8 cellular contexts compared by ENCODE assay signal in genomic region chr5:112417931-112418358, GRCh38. TPM values are rescaled to one million over a fixed set of nuclear protein-coding genes. Genes with fewer than 3 reads are reported as not detected.
DNase-seq lines count a peak whose midpoint lies in the region; ATAC-seq, FAIRE-seq and TF ChIP-seq lines count a peak whose summit lies in the region.

No MANE protein-coding gene starts in this region.

- H3K79me2 ChIP-seq in OCI-LY1 (ENCODE audit: insufficient read depth, low read length) (no peaks in the 10 kb centered on the region), GM12878 (ENCODE audit: control insufficient read depth, insufficient read depth, low read length) (no peaks in the 10 kb centered on the region)

- BruUV-seq in GM12878 (replicated peaks; lab: Mats Ljungman, UMichigan), result no TSS peak

- FAIRE-seq in GM12878 (lab: Jason Lieb, UNC), result peak; percentile 84

- 5% methylated on average over 14 of the region's 14 CpGs for WGBS in GM12878 (ENCODE audit: insufficient coverage, insufficient replicate concordance, low lambda C conversion rate, missing lambda C conversion rate)

- no peak for TF ChIP-seq POLR2A in GM12878 (IDR thresholded peaks at IDR 0.05; ENCODE audit: low read depth, low read length)

- POLR2A ChIA-PET in HEK293 (lab: Yijun Ruan, JAX) (interaction anchor here (3.5 kb wide), 1 partner anchor 257 kb away, joined by 23 read pairs; no protein-coding TSS in a partner anchor), GM12878 (lab: Charles Lee) (no interaction called here)

- RAD21 ChIA-PET in GM12878 (lab: Charles Lee; ENCODE audit: unreplicated experiment), result no interaction called here

- H3K36me3 ChIP-seq in HEK293 (ENCODE audit: control insufficient read depth in 2 of 2, insufficient read depth in 1 of 2, low read length in 2 of 2) (no peaks in the 10 kb centered on the region), OCI-LY1 (ENCODE audit: insufficient read depth, low read length) (no peaks in the 10 kb centered on the region), GM12878 (ENCODE audit: control insufficient read depth in 2 of 2, insufficient read depth in 2 of 2, low read length in 1 of 2) (no peaks in the 10 kb centered on the region), iPS-20b (ENCODE audit: insufficient read depth, low read depth, low read length) (no peaks in the 10 kb centered on the region)

- SMC1A ChIA-PET in GM12878 (lab: Charles Lee; ENCODE audit: uncharacterized antibody, unreplicated experiment), result interaction anchor here (0.6 kb wide), 1 partner anchor 55 kb away, joined by 3 read pairs; no protein-coding TSS in a partner anchor

- H4K20me1 ChIP-seq in OCI-LY1 (ENCODE audit: insufficient read depth, low read length), result no peaks in the 10 kb centered on the region
- H4K20me1 ChIP-seq in GM12878 (ENCODE audit: control insufficient read depth, insufficient read depth), result no peaks in the 10 kb centered on the region

- TF ChIP-seq RAD21 in GM12878 (IDR thresholded peaks at IDR 0.05; ENCODE audit: insufficient read depth, low read depth, low read length), result no peak

- H3K4me1 ChIP-seq in HEK293 (ENCODE audit: control insufficient read depth, insufficient read depth, low read length) (no peaks in the 10 kb centered on the region), OCI-LY1 (ENCODE audit: insufficient read depth, low read length, severe bottlenecking) (peaks cover 4% of the 10 kb centered on the region), GM12878 (ENCODE audit: control insufficient read depth, insufficient read depth, low read length) (no peaks in the 10 kb centered on the region), iPS-20b (ENCODE audit: insufficient read depth, low read length) (0 out of 2 replicates have a peak, but pooled peaks cover 4% of the 10 kb centered on the region)

- peak overlapping the region; percentile 66 for H3K4me3 ChIP-seq in HEK293 (ENCODE audit: low read depth, low read length)
- peak overlapping the region; percentile 35 for H3K4me3 ChIP-seq in OCI-LY1 (ENCODE audit: low read depth, low read length, poor library complexity, severe bottlenecking)
- H3K4me3 ChIP-seq in GM12878, result peak overlapping the region; percentile 62
- H3K4me3 ChIP-seq in iPS-20b (ENCODE audit: low read length), result peak overlapping the region; percentile 80
- H3K4me3 ChIP-seq in skin epidermis, result peak overlapping the region; percentile 49 to 73 (median 67)

- H3K27me3 ChIP-seq in OCI-LY1 (ENCODE audit: insufficient read depth, low read length), result no peaks in the 10 kb centered on the region; the same call in 1 of the 2 replicates
- peaks cover 0 to 10% of the 10 kb centered on the region in 2 experiments for H3K27me3 ChIP-seq in GM12878 (replicated peaks in 1 of 2; ENCODE audit: control insufficient read depth in 2 of 2, insufficient read depth in 2 of 2, low read length in 1 of 2)
- peaks cover 58% of the 10 kb centered on the region for H3K27me3 ChIP-seq in iPS-20b (ENCODE audit: insufficient read depth, low read length)

- no peak overlapping the region for H3K27ac ChIP-seq in HEK293 (ENCODE audit: extremely low read depth, low read depth, low read length)
- no peak overlapping the region for H3K27ac ChIP-seq in OCI-LY1 (ENCODE audit: low read depth, low read length, poor library complexity, severe bottlenecking)
- H3K27ac ChIP-seq in GM12878 (ENCODE audit: control insufficient read depth, insufficient read depth), result no peak overlapping the region
- no peak overlapping the region for H3K27ac ChIP-seq in iPS-20b (ENCODE audit: low read length)
- peak overlapping the region in 18 of 21 experiments; percentile 18 to 85 (median 70) for H3K27ac ChIP-seq in skin epidermis

- DNase-seq in GM13976 (ENCODE audit: low spot score) (peak; percentile 34), GM12878 (ENCODE audit: low read depth, low spot score) (peak; percentile 11), Kasumi-1 (lab: John Stamatoyannopoulos, UW) (no peak), amniotic stem cell (lab: John Stamatoyannopoulos, UW) (no peak)

- no peaks in the 10 kb centered on the region for H3K9me2 ChIP-seq in OCI-LY1 (ENCODE audit: low read depth, low read length)

- no peak for TF ChIP-seq EP300 in GM12878 (IDR thresholded peaks at IDR 0.05; ENCODE audit: borderline replicate concordance in 1 of 2, control insufficient read depth in 1 of 2, low read depth in 2 of 2, low read length in 2 of 2)

- peak; percentile 38 for ATAC-seq in GM12878

- no peaks in the 10 kb centered on the region for H3F3A ChIP-seq in OCI-LY1 (ENCODE audit: insufficient read depth, low read length)

- H3K4me2 ChIP-seq in OCI-LY1 (ENCODE audit: low read length), result peak overlapping the region; percentile 62
- peak overlapping the region; percentile 60 for H3K4me2 ChIP-seq in GM12878 (ENCODE audit: control insufficient read depth, insufficient read depth)

- CTCF ChIA-PET in HEK293 (lab: Yijun Ruan, JAX) (interaction anchor here (0.6 to 6.6 kb wide), 4 partner anchors 12 to 1151 kb away, joined by 3 to 116 read pairs (median 4); no protein-coding TSS in a partner anchor), GM12878 (lab: Yijun Ruan, JAX) (interaction anchor here (0.9 to 6.8 kb wide), 4 partner anchors 123 to 247 kb away, joined by 3 to 78 read pairs (median 3); no protein-coding TSS in a partner anchor)

- intact Hi-C loops in GM12878 (cut with micrococcal nuclease; ENCODE audit: unreplicated experiment), result no loop called here

- no peak for TF ChIP-seq CTCF in GM13976 (IDR thresholded peaks at IDR 0.05; ENCODE audit: borderline replicate concordance, control extremely low read depth, extremely low read depth, insufficient read depth, missing control alignments)
- TF ChIP-seq CTCF in HEK293 (tag by site-specific recombination; IDR thresholded peaks at IDR 0.05), result no peak
- TF ChIP-seq CTCF in OCI-LY1 (IDR thresholded peaks at IDR 0.05; ENCODE audit: low read length), result no peak
- TF ChIP-seq CTCF in GM12878 (IDR thresholded peaks at IDR 0.05 in 2 of 3, conservative IDR thresholded peaks at IDR 0.05 in 1 of 3; ENCODE audit: control insufficient read depth in 2 of 3, extremely low read depth in 1 of 3, insufficient read depth in 1 of 3, low read depth in 3 of 3, low read length in 3 of 3), result no peak

- H3K9ac ChIP-seq in OCI-LY1 (ENCODE audit: low read length), result no peak overlapping the region
- no peak overlapping the region for H3K9ac ChIP-seq in GM12878 (ENCODE audit: control insufficient read depth, insufficient read depth, low read length)
- no peak overlapping the region; the same call in 1 of the 2 replicates for H3K9ac ChIP-seq in iPS-20b (ENCODE audit: low read depth, low read length)

- in situ Hi-C loops in GM13976 (cut with MboI; ENCODE audit: low sequenced_read_pairs, unreplicated experiment) (no loop called here), GM12878 (cut with MboI) (no loop called here)

- no peak overlapping the region for H2AFZ ChIP-seq in OCI-LY1 (ENCODE audit: low read length)
- peak overlapping the region; percentile 31 for H2AFZ ChIP-seq in GM12878 (ENCODE audit: control insufficient read depth, low read depth, low read length)

- H3K9me3 ChIP-seq in HEK293 (ENCODE audit: control insufficient read depth, insufficient read depth, low read depth, low read length) (no peaks in the 10 kb centered on the region), OCI-LY1 (ENCODE audit: low read length) (no peaks in the 10 kb centered on the region), GM12878 (replicated peaks; ENCODE audit: control insufficient read depth, insufficient read depth, low read length) (no peaks in the 10 kb centered on the region), iPS-20b (ENCODE audit: insufficient read depth, low read depth, low read length) (no peaks in the 10 kb centered on the region)

TF ChIP-seq in HEK293, 187 proteins besides CTCF, POLR2A, EP300 and RAD21:
- peak; percentile 19; the same call in 1 of the 2 replicates for TF ChIP-seq FEZF1 (tag by site-specific recombination; IDR thresholded peaks at IDR 0.05)
- peak; percentile 90 for TF ChIP-seq ZBTB17 (tag by site-specific recombination; IDR thresholded peaks at IDR 0.05)
- TF ChIP-seq ZNF114 (tag by site-specific recombination; IDR thresholded peaks at IDR 0.05), result no peak
- peak; percentile 37; the same call in 1 of the 2 replicates for TF ChIP-seq ZFHX2 (tag by site-specific recombination; conservative IDR thresholded peaks at IDR 0.05)

TF ChIP-seq in GM12878, 131 proteins besides CTCF, POLR2A, EP300 and RAD21 (continues in another document):
- TF ChIP-seq SMARCA5 (IDR thresholded peaks at IDR 0.05) (no peak), EZH2 (IDR thresholded peaks at IDR 0.05; ENCODE audit: borderline replicate concordance, control insufficient read depth, low read depth, low read length) (0 out of 2 replicates have a peak, but pooled peaks have one; percentile 70), EGR1 (IDR thresholded peaks at IDR 0.05; ENCODE audit: borderline replicate concordance in 1 of 2, low read depth in 2 of 2, low read length in 2 of 2) (peak in 1 of 2 experiments; percentile 75; a peak in 2 of 3 replicates), CHD2 (IDR thresholded peaks at IDR 0.05; ENCODE audit: borderline replicate concordance, low read depth, low read length) (no peak), MXI1 (IDR thresholded peaks at IDR 0.05; ENCODE audit: low read depth, low read length) (no peak), EED (IDR thresholded peaks at IDR 0.05; ENCODE audit: low read depth) (no peak), NFXL1 (IDR thresholded peaks at IDR 0.05; ENCODE audit: borderline replicate concordance) (no peak)

RNA-seq across cellular contexts. Expression of gene EPB41L4A, which starts 1.1 kb away (rescaled TPM):
- total RNA-seq in GM12878 (2013; cell fraction: nucleolus; rRNA removed), result 0.61 and 0.73 TPM in 2 replicates
- total RNA-seq in GM12878 (2014; rRNA removed) (0.11 and 0.38 TPM in 2 replicates), GM12878 (2014; rRNA removed; fragmentation: Illumina TruSeq; extraction: Trizol) (0.37 and 0.67 TPM in 2 replicates), GM12878 (2021) (0.28 and 1.3 TPM in 2 replicates)
- 0.10 TPM for polyA plus RNA-seq in GM12878 (2011; ENCODE audit: low read depth)
- polyA plus RNA-seq in GM12878 (2011; rRNA removed) (0.46 and 1.0 TPM in 2 replicates), GM12878 (2014; fragmentation: Illumina TruSeq; extraction: Trizol) (0.29 and 0.73 TPM in 2 replicates), GM12878 (2014; fragmentation: Nextera tagmentation; extraction: Ambion mirVana) (under 1 TPM; 0.20 to 0.47 TPM), GM12878 (2014; rRNA removed) (0.10 and 1.7 TPM in 2 replicates), GM12878 (2016; fragmentation: Nextera tagmentation; extraction: Ambion mirVana) (under 1 TPM; 0.30 to 0.33 TPM)
- 0.07 and 0.09 TPM in 2 replicates for polyA plus RNA-seq in GM12878 (2011; cell fraction: cytosol; rRNA removed)
- 0.31 and 0.43 TPM in 2 replicates for polyA plus RNA-seq in GM12878 (2011; cell fraction: nucleus; rRNA removed)
- 0.17 and 0.18 TPM in 2 replicates for polyA plus RNA-seq in GM12878 (2012)
- 0.88 and 1.7 TPM in 2 replicates for polyA minus RNA-seq in GM12878 (2011; rRNA and poly(A)+ RNA removed)
- polyA minus RNA-seq in GM12878 (2011; cell fraction: cytosol; rRNA and poly(A)+ RNA removed), result 2.5 TPM in 1 of 2 replicates, not detected in the other
- polyA minus RNA-seq in GM12878 (2011; cell fraction: nucleus; rRNA and poly(A)+ RNA removed), result 0.60 and 1.1 TPM in 2 replicates

Comparison
In these comparisons a context has a peak if more than half of its experiments do, and no peak if none do; other contexts are left out.
1. DNase-seq: peak in GM13976 (single experiment) and GM12878 (single experiment); none in Kasumi-1 (0 of 2) and amniotic stem cell (single experiment).
2. H3K27ac ChIP-seq: peak in skin epidermis (18 of 21); none in HEK293 (single experiment), OCI-LY1 (single experiment), GM12878 (single experiment) and iPS-20b (single experiment).
3. Peak in every context shown above with its lines, with median percentiles within 50 percentile points of each other: H3K4me3 ChIP-seq.